Comparison of ENCODE assay signal across 8 cellular contexts in the genomic region with DNA sequence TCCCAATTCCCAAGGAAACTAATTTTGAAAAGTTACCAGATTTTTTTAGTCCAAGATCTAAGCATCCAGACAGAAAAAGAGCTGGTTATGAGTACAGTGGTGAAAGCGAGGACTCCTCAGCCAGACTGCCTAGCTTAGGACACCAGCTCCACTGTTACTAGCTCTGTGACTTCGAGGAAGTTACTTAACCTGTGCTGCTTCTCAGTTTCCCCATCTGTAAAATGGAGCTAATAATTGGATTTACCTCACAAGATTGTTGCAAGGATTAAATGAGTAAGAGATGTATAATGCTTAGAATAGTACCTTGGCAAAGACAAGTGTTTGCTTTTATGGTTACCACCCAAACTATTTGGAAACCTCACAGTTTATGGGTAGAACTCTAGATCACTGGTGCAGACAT. TPM values are rescaled to one million over a fixed set of nuclear protein-coding genes. Genes with fewer than 3 reads are reported as not detected.
DNase-seq lines count a peak whose midpoint lies in the region; ATAC-seq and TF ChIP-seq lines count a peak whose summit lies in the region.

No MANE protein-coding gene starts in this region.

- H3K4me3 ChIP-seq in GM23338: peak overlapping the region; percentile 89
- peak overlapping the region; percentile 68 for H3K4me3 ChIP-seq in right cardiac atrium (ENCODE audit: low read length)
- H3K4me3 ChIP-seq in skeletal muscle satellite cell (ENCODE audit: low read length): peak overlapping the region; percentile 92

- ATAC-seq in GM23338: no peak
- no peak for ATAC-seq in right cardiac atrium

- H2AFZ ChIP-seq in GM23338: no peak overlapping the region

- H3K36me3 Mint-ChIP-seq in GM23338 (ENCODE audit: low read depth): peaks cover 8% of the 10 kb centered on the region

- H3K4me2 ChIP-seq in GM23338: peak overlapping the region; percentile 91
- peak overlapping the region; percentile 93 for H3K4me2 ChIP-seq in skeletal muscle satellite cell (ENCODE audit: low read length)

- H3F3A ChIP-seq in GM23338 (replicated peaks; ENCODE audit: low read depth): no peaks in the 10 kb centered on the region; the same call in 1 of the 2 replicates

- H3K9me3 Mint-ChIP-seq in GM23338: peaks cover 1% of the 10 kb centered on the region

- WGBS in right cardiac atrium: 70% methylated on average over 2 of the region's 2 CpGs

- TF ChIP-seq CTCF in GM23338 (conservative IDR thresholded peaks at IDR 0.05; ENCODE audit: low read depth in 2 of 2): no peak
- no peak for TF ChIP-seq CTCF in VCaP (conservative IDR thresholded peaks at IDR 0.05)
- no peak for TF ChIP-seq CTCF in GM10266 (IDR thresholded peaks at IDR 0.05; ENCODE audit: control insufficient read depth, insufficient read depth, low read depth, missing control alignments)

- peak overlapping the region; percentile 93 for H3K4me3 Mint-ChIP-seq in GM23338

- intact Hi-C loops in right cardiac atrium (cut with DNase I): loop anchor here in 1 of 4 donors (2.0 kb wide), 1 partner anchor 91 kb away; no protein-coding TSS in a partner anchor

- H3K27ac ChIP-seq in GM23338 (ENCODE audit: low read depth): no peak overlapping the region
- peak overlapping the region; percentile 96 for H3K27ac ChIP-seq in VCaP
- H3K27ac ChIP-seq in right cardiac atrium (ENCODE audit: low read length): peak overlapping the region; percentile 71
- H3K27ac ChIP-seq in caudate nucleus (ENCODE audit: low read depth, low read length): no peak overlapping the region

- H3K4me1 Mint-ChIP-seq in GM23338: peaks cover 51% of the 10 kb centered on the region

- DNase-seq in GM23338 (ENCODE audit: low spot score) (no peak), right cardiac atrium (no peak), CD1c-positive myeloid dendritic cell (ENCODE audit: extremely low spot score) (no peak), caudate nucleus (lab: John Stamatoyannopoulos, UW) (no peak), GM10266 (ENCODE audit: extremely low spot score) (no peak)
- DNase-seq in stimulated activated CD4-positive, alpha-beta T cell treated with anti-CD3 and anti-CD28 coated beads, Interleukin-2, amount 100 ng/mL, for 48 hours: no peak

- H3K9ac ChIP-seq in skeletal muscle satellite cell (ENCODE audit: low read depth, low read length): peak overlapping the region; percentile 88

- no peaks in the 10 kb centered on the region for H3K9me2 ChIP-seq in GM23338 (ENCODE audit: insufficient read depth)

- H3K4me1 ChIP-seq in GM23338 (ENCODE audit: insufficient read depth): peaks cover 27% of the 10 kb centered on the region
- H3K4me1 ChIP-seq in right cardiac atrium (ENCODE audit: control insufficient read depth, insufficient read depth, low read length): peaks cover 8% of the 10 kb centered on the region
- peaks cover 12% of the 10 kb centered on the region for H3K4me1 ChIP-seq in skeletal muscle satellite cell (ENCODE audit: control insufficient read depth, insufficient read depth, low read length)

- peaks cover 6% of the 10 kb centered on the region; the same call in 1 of the 2 replicates for H3K27me3 ChIP-seq in GM23338 (ENCODE audit: insufficient read depth)
- H3K27me3 ChIP-seq in right cardiac atrium (ENCODE audit: control insufficient read depth, insufficient read depth): no peaks in the 10 kb centered on the region
- H3K27me3 ChIP-seq in skeletal muscle satellite cell (ENCODE audit: control insufficient read depth, insufficient read depth, low read length): no peaks in the 10 kb centered on the region

- peaks cover 7% of the 10 kb centered on the region for H3K27me3 Mint-ChIP-seq in GM23338 (ENCODE audit: insufficient read depth, low read depth, poor library complexity)

- H3K27ac Mint-ChIP-seq in GM23338: no peak overlapping the region

- no peaks in the 10 kb centered on the region for H3K36me3 ChIP-seq in GM23338 (ENCODE audit: insufficient read depth)
- no peaks in the 10 kb centered on the region for H3K36me3 ChIP-seq in skeletal muscle satellite cell (ENCODE audit: insufficient read depth, low read length)

- H3K79me2 ChIP-seq in GM23338 (replicated peaks; ENCODE audit: insufficient read depth): peaks cover 34% of the 10 kb centered on the region

- no peaks in the 10 kb centered on the region for H3K9me3 ChIP-seq in right cardiac atrium (ENCODE audit: control insufficient read depth, low read length)
- no peaks in the 10 kb centered on the region for H3K9me3 ChIP-seq in skeletal muscle satellite cell (replicated peaks; ENCODE audit: low read length)

- no peaks in the 10 kb centered on the region for H4K20me1 ChIP-seq in GM23338 (replicated peaks; ENCODE audit: insufficient read depth)

TF ChIP-seq in GM23338, 12 proteins besides CTCF, POLR2A, EP300 and RAD21:
- TF ChIP-seq ZNF331 (CRISPR knock-in tag; IDR thresholded peaks at IDR 0.05; ENCODE audit: low read depth) (no peak), STAT1 (IDR thresholded peaks at IDR 0.05; ENCODE audit: unreplicated experiment) (no peak), EZH2phosphoT487 (IDR thresholded peaks at IDR 0.05; ENCODE audit: unreplicated experiment) (no peak), POLR2AphosphoS5 (IDR thresholded peaks at IDR 0.05; ENCODE audit: low read depth) (no peak), EZH2 (IDR thresholded peaks at IDR 0.05; ENCODE audit: low read depth, unreplicated experiment) (no peak), ZNF114 (CRISPR knock-in tag; IDR thresholded peaks at IDR 0.05) (no peak)
- TF ChIP-seq, protein P1, sequence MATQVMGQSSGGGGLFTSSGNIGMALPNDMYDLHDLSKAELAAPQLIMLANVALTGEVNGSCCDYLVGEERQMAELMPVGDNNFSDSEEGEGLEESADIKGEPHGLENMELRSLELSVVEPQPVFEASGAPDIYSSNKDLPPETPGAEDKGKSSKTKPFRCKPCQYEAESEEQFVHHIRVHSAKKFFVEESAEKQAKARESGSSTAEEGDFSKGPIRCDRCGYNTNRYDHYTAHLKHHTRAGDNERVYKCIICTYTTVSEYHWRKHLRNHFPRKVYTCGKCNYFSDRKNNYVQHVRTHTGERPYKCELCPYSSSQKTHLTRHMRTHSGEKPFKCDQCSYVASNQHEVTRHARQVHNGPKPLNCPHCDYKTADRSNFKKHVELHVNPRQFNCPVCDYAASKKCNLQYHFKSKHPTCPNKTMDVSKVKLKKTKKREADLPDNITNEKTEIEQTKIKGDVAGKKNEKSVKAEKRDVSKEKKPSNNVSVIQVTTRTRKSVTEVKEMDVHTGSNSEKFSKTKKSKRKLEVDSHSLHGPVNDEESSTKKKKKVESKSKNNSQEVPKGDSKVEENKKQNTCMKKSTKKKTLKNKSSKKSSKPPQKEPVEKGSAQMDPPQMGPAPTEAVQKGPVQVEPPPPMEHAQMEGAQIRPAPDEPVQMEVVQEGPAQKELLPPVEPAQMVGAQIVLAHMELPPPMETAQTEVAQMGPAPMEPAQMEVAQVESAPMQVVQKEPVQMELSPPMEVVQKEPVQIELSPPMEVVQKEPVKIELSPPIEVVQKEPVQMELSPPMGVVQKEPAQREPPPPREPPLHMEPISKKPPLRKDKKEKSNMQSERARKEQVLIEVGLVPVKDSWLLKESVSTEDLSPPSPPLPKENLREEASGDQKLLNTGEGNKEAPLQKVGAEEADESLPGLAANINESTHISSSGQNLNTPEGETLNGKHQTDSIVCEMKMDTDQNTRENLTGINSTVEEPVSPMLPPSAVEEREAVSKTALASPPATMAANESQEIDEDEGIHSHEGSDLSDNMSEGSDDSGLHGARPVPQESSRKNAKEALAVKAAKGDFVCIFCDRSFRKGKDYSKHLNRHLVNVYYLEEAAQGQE (IDR thresholded peaks at IDR 0.05; ENCODE audit: unreplicated experiment): no peak

RNA-seq across cellular contexts. Expression of gene NT5DC1, which starts 1.1 kb away (rescaled TPM):
- 19.8 and 27.0 TPM in 2 replicates for total RNA-seq in GM23338 (2014; rRNA removed; shearing (Covaris generic))
- 22.5 and 29.8 TPM in 2 replicates for polyA plus RNA-seq in GM23338 (2016; fragmentation: Nextera tagmentation; extraction: Ambion mirVana)
- total RNA-seq in right cardiac atrium: 10 to 100 TPM; 42.0 to 61.7 (median 52.2) TPM
- 10.2 TPM for polyA plus RNA-seq in right cardiac atrium
- total RNA-seq in skeletal muscle satellite cell (2012; rRNA removed): 3.9 and 4.1 TPM in 2 replicates

RNA-seq across cellular contexts. Expression of gene COL10A1, which starts 24.1 kb away (rescaled TPM):
- 0.28 TPM in 1 of 2 replicates, not detected in the other for total RNA-seq in GM23338 (2014; rRNA removed; shearing (Covaris generic))
- polyA plus RNA-seq in GM23338 (2016; fragmentation: Nextera tagmentation; extraction: Ambion mirVana): 0.31 and 0.40 TPM in 2 replicates
- not detected for total RNA-seq in right cardiac atrium
- polyA plus RNA-seq in right cardiac atrium: 0.05 TPM
- 15.5 TPM in 1 of 2 replicates, not detected in the other for total RNA-seq in skeletal muscle satellite cell (2012; rRNA removed)

RNA-seq across cellular contexts. Expression of gene FRK, which starts 41.1 kb away (rescaled TPM):
- total RNA-seq in GM23338 (2014; rRNA removed; shearing (Covaris generic)): 0.12 and 0.24 TPM in 2 replicates
- polyA plus RNA-seq in GM23338 (2016; fragmentation: Nextera tagmentation; extraction: Ambion mirVana) (0.05 and 0.06 TPM in 2 replicates), right cardiac atrium (1.00 TPM)
- total RNA-seq in right cardiac atrium: 1 to 10 TPM; 2.6 to 5.8 (median 4.4) TPM
- total RNA-seq in skeletal muscle satellite cell (2012; rRNA removed): under 0.01 and 0.66 TPM in 2 replicates

Comparison
In these comparisons a context has a peak if more than half of its experiments do, and no peak if none do; other contexts are left out.
1. H3K27ac ChIP-seq: peak in VCaP (single experiment) and right cardiac atrium (single experiment); none in GM23338 (single experiment) and caudate nucleus (single experiment).
2. Peak in every context shown above with its lines, with median percentiles within 50 percentile points of each other: H3K4me3 ChIP-seq.